Comparison of ENCODE assay signal across 18 cellular contexts in genomic region chr7:156503195-156503594, GRCh38.
DNase-seq lines count a peak whose midpoint lies in the region; ATAC-seq, FAIRE-seq and TF ChIP-seq lines count a peak whose summit lies in the region.
"Had no signal": no experiment of that assay in that cellular context is flagged by ENCODE, and none has a peak within 500 bp of the region (broad histone marks: within the 10 kb centered on the region; RNA-seq: fewer than 3 reads in every experiment).

No MANE protein-coding gene starts in this region.

- H3K27ac ChIP-seq in AG04450 (ENCODE audit: low read depth, low read length) (no peak overlapping the region), kidney (ENCODE audit: low read depth in 2 of 2, low read length in 2 of 2) (no peak overlapping the region)

- CTCF ChIA-PET in AG04450 (lab: Charles Lee) = no interaction called here

- H3K27me3 ChIP-seq in AG04450 (ENCODE audit: control insufficient read depth, insufficient read depth, low read length) = no peaks in the 10 kb centered on the region

- FAIRE-seq in H54 (lab: Jason Lieb, UNC) (no peak), kidney (lab: Jason Lieb, UNC) (no peak)

- H3K4me3 ChIP-seq in AG04450 (ENCODE audit: low read depth, low read length) (no peak overlapping the region), kidney (ENCODE audit: low read length in 2 of 2) (no peak overlapping the region)

- in situ Hi-C loops in SK-MEL-5 (cut with HindIII; ENCODE audit: low pct_unique_long_range_greater_than_20kb, low sequenced_read_pairs) = no loop called here

- H3K9me3 ChIP-seq in AG04450 (ENCODE audit: control insufficient read depth, insufficient read depth, low read length) = peaks cover 37% of the 10 kb centered on the region
- H3K9me3 ChIP-seq in kidney (ENCODE audit: control insufficient read depth in 1 of 2, low read length in 2 of 2) = peaks cover 0 to 4% of the 10 kb centered on the region in 2 donors

- no peaks in the 10 kb centered on the region for H3K36me3 ChIP-seq in kidney (ENCODE audit: control insufficient read depth in 1 of 2, insufficient read depth in 2 of 2, low read length in 2 of 2)

- no peak for ATAC-seq in HG02973 (IDR thresholded peaks at IDR 0.05; ENCODE audit: unreplicated experiment)

- TF ChIP-seq CTCF in AG04450 (IDR thresholded peaks at IDR 0.05; ENCODE audit: low read depth, low read length) (0 out of 2 replicates have a peak, but pooled peaks have one; percentile 13), kidney (IDR thresholded peaks at IDR 0.05; ENCODE audit: borderline replicate concordance, extremely low read depth, insufficient read depth) (no peak), HFFc6 (IDR thresholded peaks at IDR 0.05) (no peak; the same call in 1 of the 2 replicates)

- TF ChIP-seq POLR2A in H54 (IDR thresholded peaks at IDR 0.05; ENCODE audit: low read depth, low read length) = no peak

- no peak overlapping the region for H3K27ac Mint-ChIP-seq in HFFc6
- H3K27ac Mint-ChIP-seq: B cell; CD4-positive, CD25-positive, alpha-beta regulatory T cell; T-helper 1 cell treated with Interleukin-12 subunit alpha and Interleukin-12 subunit beta and Interleukin-4 antibody, amounts not matched to agents 30 μg/mL and 1 μg/mL, for 36 hours had no signal

- no peaks in the 10 kb centered on the region for H3K4me1 Mint-ChIP-seq in HFFc6 (ENCODE audit: low read depth)
- H3K4me1 Mint-ChIP-seq: B cell; CD4-positive, CD25-positive, alpha-beta regulatory T cell had no signal

- DNase-seq in AG04450 (ENCODE audit: low read depth, low spot score) (no peak), HT-29 (ENCODE audit: low spot score) (peak; percentile 10), SK-MEL-5 (ENCODE audit: low read depth, low spot score) (peak; percentile 21), iPS-NIHi7 (ENCODE audit: extremely low spot score) (peak; percentile 34), H54 (ENCODE audit: insufficient read length, low spot score) (no peak), kidney (no peak), HFFc6 (no peak)
- DNase-seq: CD4-positive, CD25-positive, alpha-beta regulatory T cell; EL; MV-4-11; NCI-H1417 treated with DMSO at 0.1 percent for 48 hours; NCI-H1930; NCI-H2171; NCI-H446; SHP77 had no signal

- no peaks in the 10 kb centered on the region for H3K36me3 Mint-ChIP-seq in HFFc6 (ENCODE audit: low read depth)
- H3K36me3 Mint-ChIP-seq: CD4-positive, CD25-positive, alpha-beta regulatory T cell had no signal

- POLR2A ChIA-PET in AG04450 (lab: Yijun Ruan, JAX) = no interaction called here

- H3K9me3 Mint-ChIP-seq in HFFc6 = peaks cover 36% of the 10 kb centered on the region

- H3K4me3 Mint-ChIP-seq in HFFc6 = no peak overlapping the region
- H3K4me3 Mint-ChIP-seq: B cell; CD4-positive, CD25-positive, alpha-beta regulatory T cell; T-helper 1 cell treated with Interleukin-12 subunit alpha and Interleukin-12 subunit beta and Interleukin-4 antibody, amounts not matched to agents 30 μg/mL and 1 μg/mL, for 36 hours had no signal

- H3K4me1 ChIP-seq in kidney (ENCODE audit: control insufficient read depth in 1 of 2, insufficient read depth in 1 of 2, low read depth in 1 of 2, low read length in 2 of 2) = peaks cover 9 to 12% of the 10 kb centered on the region in 2 donors

- H3K9ac ChIP-seq in kidney (ENCODE audit: low read length in 2 of 2) = no peak overlapping the region

- intact Hi-C loops in kidney (cut with DNase I) = no loop called here

- no peaks in the 10 kb centered on the region for H3K27me3 Mint-ChIP-seq in HFFc6 (ENCODE audit: insufficient read depth)

Comparison
In these comparisons a context has a peak if more than half of its experiments do, and no peak if none do; other contexts are left out.
1. DNase-seq: peak in HT-29 (single experiment), SK-MEL-5 (single experiment) and iPS-NIHi7 (single experiment); none in AG04450 (single experiment), H54 (single experiment), kidney (single experiment) and HFFc6 (single experiment).